Comparison of ENCODE assay signal across 8 cellular contexts in the genomic region with DNA sequence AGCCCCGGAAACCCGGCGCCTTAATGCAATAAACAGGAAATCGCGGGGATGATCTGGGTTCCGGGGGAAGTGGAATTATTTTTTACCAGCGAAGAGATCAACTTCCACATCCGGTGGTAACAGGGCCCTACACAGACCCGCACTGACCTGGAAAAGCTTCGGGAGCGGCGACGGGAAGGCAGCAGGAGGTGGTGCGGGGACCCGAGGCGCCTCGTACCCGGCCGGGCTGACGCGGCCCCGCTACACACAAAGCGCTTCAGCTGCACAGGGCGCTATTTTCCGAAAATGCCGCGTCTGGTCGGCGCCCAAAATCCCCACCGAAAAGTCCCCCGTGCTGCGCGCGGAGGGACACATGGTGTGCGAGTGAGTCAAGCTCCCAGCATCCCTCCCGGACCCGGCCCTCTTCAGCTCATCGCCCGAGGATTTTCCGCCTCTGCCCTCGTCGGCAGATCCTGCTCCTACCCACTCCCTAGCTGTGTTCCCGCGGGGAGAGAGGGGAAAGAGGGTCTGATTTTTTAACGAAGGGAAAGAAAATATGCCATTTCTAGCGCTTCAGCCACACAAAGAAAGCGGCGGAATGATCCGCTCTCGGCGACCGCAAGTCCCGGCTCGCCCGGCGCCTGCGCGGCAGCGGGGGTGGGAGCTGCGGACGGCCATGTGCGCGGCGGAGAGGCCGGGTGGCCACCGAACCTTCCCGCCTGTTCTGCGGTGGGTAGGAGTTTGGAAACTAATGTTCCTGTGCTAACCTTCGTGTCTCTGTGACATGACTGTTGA. TPM values are rescaled to one million over a fixed set of nuclear protein-coding genes. Genes with fewer than 3 reads are reported as not detected.
DNase-seq lines count a peak whose midpoint lies in the region; ATAC-seq and TF ChIP-seq lines count a peak whose summit lies in the region.

A gene (minus strand): TSS at position 361 of the 774 bp plus-strand sequence. CDS start 45,400 bp downstream, outside the sequence.

- peaks cover 55% of the 10 kb centered on the region for H3K4me1 Mint-ChIP-seq in central memory CD8-positive, alpha-beta T cell

- H3K4me1 ChIP-seq in A673 (ENCODE audit: insufficient read depth, low read length, poor library complexity, severe bottlenecking), result peaks cover 22% of the 10 kb centered on the region

- CTCF ChIA-PET in A673 (lab: Charles Lee), result no interaction called here

- peaks cover 60% of the 10 kb centered on the region for H3K36me3 Mint-ChIP-seq in central memory CD8-positive, alpha-beta T cell (ENCODE audit: insufficient read depth)

- peak within 1 kb of the TSS; percentile 98 for H3K27ac Mint-ChIP-seq in central memory CD8-positive, alpha-beta T cell (ENCODE audit: low read depth)

- no peaks in the 10 kb centered on the region for H3K27me3 ChIP-seq in A673 (replicated peaks; ENCODE audit: insufficient read depth, low read depth, low read length, poor library complexity)

- DNase-seq in A673 (ENCODE audit: low spot score), result peak; percentile 95
- DNase-seq in NCI-H345 (lab: John Stamatoyannopoulos, UW), result peak; percentile 83
- DNase-seq in central memory CD8-positive, alpha-beta T cell (ENCODE audit: low spot score in 2 of 2), result peak; percentile 82 to 85
- DNase-seq in islet precursor cell, result peak; percentile 93
- DNase-seq in stimulated activated CD4-positive, alpha-beta T cell treated with anti-CD3 and anti-CD28 coated beads, Interleukin-12 subunit alpha, Interleukin-12 subunit beta, amount 100 ng/mL, for 4 hours, result peak; percentile 82

- H3K9me3 Mint-ChIP-seq in central memory CD8-positive, alpha-beta T cell, result no peaks in the 10 kb centered on the region

- TF ChIP-seq CTCF in A673 (conservative IDR thresholded peaks at IDR 0.05; ENCODE audit: low read depth, low read length), result no peak

- peak within 1 kb of the TSS; percentile 92 for H3K4me3 ChIP-seq in A673 (ENCODE audit: low read depth, low read length, poor library complexity, severe bottlenecking)

- POLR2A ChIA-PET in A673 (lab: Charles Lee; ENCODE audit: low non-redundant PET), result no interaction called here

- H3K36me3 ChIP-seq in A673 (ENCODE audit: insufficient read depth, low read length, poor library complexity, severe bottlenecking), result peaks cover 33% of the 10 kb centered on the region

- H3K4me3 Mint-ChIP-seq in central memory CD8-positive, alpha-beta T cell, result peak within 1 kb of the TSS; percentile 96

- H3K9me3 ChIP-seq in A673 (ENCODE audit: low read depth, low read length, poor library complexity, severe bottlenecking), result no peaks in the 10 kb centered on the region

- intact Hi-C loops in A673 (cut with micrococcal nuclease; ENCODE audit: unreplicated experiment), result loop anchor here (10.0 kb wide), 1 partner anchor 520 kb away; no protein-coding TSS in a partner anchor

- no peaks in the 10 kb centered on the region for H3K27me3 Mint-ChIP-seq in central memory CD8-positive, alpha-beta T cell

- peak; percentile 33 for ATAC-seq in GM18873 (IDR thresholded peaks at IDR 0.05; ENCODE audit: low FRiP score, unreplicated experiment)
- ATAC-seq in HG03159 (IDR thresholded peaks at IDR 0.05; ENCODE audit: unreplicated experiment), result peak; percentile 40
- peak; percentile 36 to 43 for ATAC-seq in activated CD4-positive, CD25-positive, alpha-beta regulatory T cell treated with anti-CD3 and anti-CD28 coated beads, Interleukin-2, amount 50 U/mL, for 24 hours
- peak; percentile 52 for ATAC-seq in central memory CD8-positive, alpha-beta T cell (replicated peaks; ENCODE audit: extremely low read depth, poor library complexity, severe bottlenecking)

- BruUV-seq in A673 (replicated peaks; lab: Mats Ljungman, UMichigan), result no TSS peak

- peak within 1 kb of the TSS; percentile 99 for H3K27ac ChIP-seq in A673 (ENCODE audit: low read depth, low read length, poor library complexity, severe bottlenecking)

RNA-seq across cellular contexts. Expression of the gene that starts here (rescaled TPM):
- 35.3 and 40.0 TPM in 2 replicates for total RNA-seq in A673 (2021)

Comparison
In these comparisons a context has a peak if more than half of its experiments do, and no peak if none do; other contexts are left out.
1. Peak in every context shown above with its lines: DNase-seq, ATAC-seq, H3K4me3 ChIP-seq and H3K27ac ChIP-seq.